Comparison of ENCODE assay signal across 31 cellular contexts in genomic region chrY:3045048-3045447, GRCh38.
"Had no signal": no experiment of that assay in that cellular context is flagged by ENCODE, and none has a peak within 500 bp of the region (broad histone marks: within the 10 kb centered on the region; RNA-seq: fewer than 3 reads in every experiment).

No MANE protein-coding gene starts in this region.

- H3K9me3 Mint-ChIP-seq: activated CD8-positive, alpha-beta T cell treated with anti-CD3 and anti-CD28 coated beads for 36 hours; activated T-cell treated with anti-CD3 and anti-CD28 coated beads, Interleukin-2, amount 50 U/mL, for 4 hours; activated T-helper 17 cell treated with anti-CD3 and anti-CD28 coated beads, Interleukin-2, amount 50 U/mL, for 72 hours had no signal

- H3K36me3 Mint-ChIP-seq: WTC11 had no signal

- ATAC-seq: activated CD4-positive, CD25-positive, alpha-beta regulatory T cell treated with anti-CD3 and anti-CD28 coated beads, Interleukin-2, amount 50 U/mL, for 24 hours; activated CD8-positive, alpha-beta T cell treated with anti-CD3 and anti-CD28 coated beads for 36 hours; activated T-cell treated with anti-CD3 and anti-CD28 coated beads, Interleukin-2, amount 50 U/mL, for 4 hours; activated T-helper 17 cell treated with anti-CD3 and anti-CD28 coated beads, Interleukin-2, amount 50 U/mL, for 72 hours; esophagus mucosa; WTC11 had no signal

- H3K4me3 Mint-ChIP-seq: activated CD8-positive, alpha-beta T cell treated with anti-CD3 and anti-CD28 coated beads for 36 hours; activated naive CD8-positive, alpha-beta T cell; activated T-cell treated with anti-CD3 and anti-CD28 coated beads, Interleukin-2, amount 50 U/mL, for 4 hours; activated T-helper 17 cell treated with anti-CD3 and anti-CD28 coated beads, Interleukin-2, amount 50 U/mL, for 72 hours; WTC11 had no signal

- H3K27ac Mint-ChIP-seq: activated CD8-positive, alpha-beta T cell treated with anti-CD3 and anti-CD28 coated beads for 36 hours; activated naive CD8-positive, alpha-beta T cell; activated T-helper 17 cell treated with anti-CD3 and anti-CD28 coated beads, Interleukin-2, amount 50 U/mL, for 72 hours; WTC11 had no signal

- FAIRE-seq: astrocyte, colon, endometrium, endothelial cell of umbilical vein, frontal cortex, TTC549 had no signal

- H3K27me3 Mint-ChIP-seq: activated CD8-positive, alpha-beta T cell treated with anti-CD3 and anti-CD28 coated beads for 36 hours; activated naive CD8-positive, alpha-beta T cell; activated T-helper 17 cell treated with anti-CD3 and anti-CD28 coated beads, Interleukin-2, amount 50 U/mL, for 72 hours had no signal

- H3K4me1 Mint-ChIP-seq: activated T-helper 17 cell treated with anti-CD3 and anti-CD28 coated beads, Interleukin-2, amount 50 U/mL, for 72 hours; WTC11 had no signal

- DNase-seq: activated CD4-positive, alpha-beta T cell treated with anti-CD3 and anti-CD28 coated beads for 48 hours; activated CD4-positive, alpha-beta T cell treated with anti-CD3 and anti-CD28 coated beads, Interleukin-2, amount 50 U/mL, for 1 hour; activated CD4-positive, alpha-beta T cell treated with anti-CD3 and anti-CD28 coated beads, Interleukin-2, amount 50 U/mL, for 48 hours; activated CD8-positive, alpha-beta memory T cell treated with anti-CD3 and anti-CD28 coated beads for 24 hours; activated CD8-positive, alpha-beta T cell treated with anti-CD3 and anti-CD28 coated beads for 36 hours; activated effector memory CD4-positive, alpha-beta T cell treated with Interleukin-2 at 50 U/mL for 16 hours; activated gamma-delta T cell treated with Interleukin-2 at 50 U/mL for 16 hours; activated naive CD4-positive, alpha-beta T cell treated with anti-CD3 and anti-CD28 coated beads, Interleukin-2, amount 50 U/mL, for 16 hours; activated naive CD4-positive, alpha-beta T cell treated with Interleukin-2 at 50 U/mL for 16 hours; activated T-cell treated with anti-CD3 and anti-CD28 coated beads, Interleukin-2, amount 50 U/mL, for 4 hours; amniotic stem cell; anterior cingulate cortex; brain microvascular endothelial cell; caudate nucleus; cortex of kidney; effector CD8-positive, alpha-beta T cell; foreskin fibroblast; head of caudate nucleus; hippocampal formation; T-helper 2 cell had no signal
